ENCODE assay signal across 29 cellular contexts in the genomic region with DNA sequence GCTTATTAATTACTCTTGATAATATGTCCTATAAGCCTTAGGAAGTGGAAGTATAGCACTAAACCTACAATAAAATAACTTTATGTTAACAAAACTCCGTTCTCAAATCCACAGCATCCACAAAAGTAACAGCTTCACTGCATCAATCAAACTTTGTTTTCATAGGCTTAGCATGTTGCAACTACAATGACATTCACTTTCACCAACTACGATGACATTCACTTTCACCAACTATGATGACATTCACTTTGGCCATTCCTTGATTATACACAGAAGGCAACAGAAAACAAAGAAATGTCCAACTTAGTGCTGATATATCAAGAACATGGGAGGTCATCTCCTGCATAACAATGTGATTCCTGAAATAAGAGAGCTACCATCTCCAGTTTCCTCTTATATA.
"Had no signal": no experiment of that assay in that cellular context is flagged by ENCODE, and none has a peak within 500 bp of the region (broad histone marks: within the 10 kb centered on the region; RNA-seq: fewer than 3 reads in every experiment).

No MANE protein-coding gene starts in this region.

- DNase-seq: dermis blood vessel endothelial cell; effector memory CD4-positive, alpha-beta T cell; foreskin fibroblast; gastrocnemius medialis; head of caudate nucleus; mesendoderm; midbrain; naive thymus-derived CD4-positive, alpha-beta T cell; nucleus accumbens; stimulated activated CD4-positive, alpha-beta T cell treated with anti-CD3 and anti-CD28 coated beads, Interleukin-12 subunit alpha, Interleukin-12 subunit beta, amount 100 ng/mL, for 4 hours; stimulated activated CD4-positive, alpha-beta T cell treated with anti-CD3 and anti-CD28 coated beads, Interleukin-1b, Interleukin-23, amount 100 ng/mL, for 48 hours; stimulated activated CD4-positive, alpha-beta T cell treated with anti-CD3 and anti-CD28 coated beads, Interleukin-4, amount 100 ng/mL, for 1 hour; stimulated activated CD8-positive, alpha-beta memory T cell treated with anti-CD3 and anti-CD28 coated beads, Interleukin-4, amount 100 ng/mL, for 48 hours; stimulated activated naive CD4-positive, alpha-beta T cell; stimulated activated naive CD8-positive, alpha-beta T cell treated with anti-CD3 and anti-CD28 coated beads, Interleukin-15, amount 100 ng/mL, for 72 hours; transverse colon; upper lobe of right lung; uterus had no signal

- H2AFZ ChIP-seq: neural progenitor cell had no signal

- H3K27me3 Mint-ChIP-seq: naive thymus-derived CD4-positive, alpha-beta T cell; stimulated activated naive CD8-positive, alpha-beta T cell treated with anti-CD3 and anti-CD28 coated beads, Interleukin-15, amount 100 ng/mL, for 72 hours had no signal

- H3K4me1 Mint-ChIP-seq: nephron, neural progenitor cell had no signal

- ATAC-seq: left lobe of liver; naive thymus-derived CD4-positive, alpha-beta T cell; sciatic nerve; stimulated activated naive CD8-positive, alpha-beta T cell treated with anti-CD3 and anti-CD28 coated beads, Interleukin-15, amount 100 ng/mL, for 72 hours; upper lobe of right lung had no signal

- H3K9me3 Mint-ChIP-seq: stimulated activated naive CD8-positive, alpha-beta T cell treated with anti-CD3 and anti-CD28 coated beads, Interleukin-15, amount 100 ng/mL, for 72 hours had no signal

- H3K9ac ChIP-seq: neural progenitor cell had no signal

- H3K4me3 Mint-ChIP-seq: naive thymus-derived CD4-positive, alpha-beta T cell; nephron; neural progenitor cell; stimulated activated naive CD8-positive, alpha-beta T cell treated with anti-CD3 and anti-CD28 coated beads, Interleukin-15, amount 100 ng/mL, for 72 hours had no signal

- H3K9me3 ChIP-seq: gastrocnemius medialis, prostate gland, right atrium auricular region, suprapubic skin, transverse colon, upper lobe of right lung, uterus had no signal

- H3K27ac ChIP-seq: coronary artery, neural progenitor cell, prostate gland, right atrium auricular region, suprapubic skin, transverse colon, upper lobe of right lung, uterus had no signal

- H3K4me1 ChIP-seq: prostate gland, right atrium auricular region, transverse colon, upper lobe of right lung, uterus had no signal

- FAIRE-seq: keratinocyte had no signal

- H3K27me3 ChIP-seq: gastrocnemius medialis, neural progenitor cell, right atrium auricular region, suprapubic skin, transverse colon, upper lobe of right lung, uterus had no signal

- H3K36me3 ChIP-seq: prostate gland, right atrium auricular region, uterus had no signal

- H3K4me2 ChIP-seq: neural progenitor cell, smooth muscle cell had no signal

- H3K4me3 ChIP-seq: coronary artery, gastrocnemius medialis, lung, neural progenitor cell, prostate gland, right atrium auricular region, smooth muscle cell, suprapubic skin, transverse colon, upper lobe of right lung, uterus had no signal

- H3K27ac Mint-ChIP-seq: nephron; neural progenitor cell; stimulated activated naive CD8-positive, alpha-beta T cell treated with anti-CD3 and anti-CD28 coated beads, Interleukin-15, amount 100 ng/mL, for 72 hours had no signal
